1 cellular context compared by ENCODE assay signal in genomic region chr12:78914859-78915331, GRCh38.
A peak's percentile ranks its signal among the peaks of the same experiment; 100 is the strongest.
TF ChIP-seq lines count a peak whose summit lies in the region.

No MANE protein-coding gene starts in this region.

TF ChIP-seq in GM12878, 131 proteins besides CTCF, POLR2A, EP300 and RAD21:
- TF ChIP-seq, protein P1, sequence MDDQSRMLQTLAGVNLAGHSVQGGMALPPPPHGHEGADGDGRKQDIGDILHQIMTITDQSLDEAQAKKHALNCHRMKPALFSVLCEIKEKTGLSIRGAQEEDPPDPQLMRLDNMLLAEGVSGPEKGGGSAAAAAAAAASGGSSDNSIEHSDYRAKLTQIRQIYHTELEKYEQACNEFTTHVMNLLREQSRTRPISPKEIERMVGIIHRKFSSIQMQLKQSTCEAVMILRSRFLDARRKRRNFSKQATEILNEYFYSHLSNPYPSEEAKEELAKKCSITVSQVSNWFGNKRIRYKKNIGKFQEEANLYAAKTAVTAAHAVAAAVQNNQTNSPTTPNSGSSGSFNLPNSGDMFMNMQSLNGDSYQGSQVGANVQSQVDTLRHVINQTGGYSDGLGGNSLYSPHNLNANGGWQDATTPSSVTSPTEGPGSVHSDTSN (IDR thresholded peaks at IDR 0.05; ENCODE audit: insufficient replicate concordance, low read depth, low read length) = no peak
- 0 out of 2 replicates have a peak, but pooled peaks have one; percentile 21 for TF ChIP-seq ATF7 (IDR thresholded peaks at IDR 0.05; ENCODE audit: low read depth)
